ENCODE assay signal across 8 cellular contexts in the genomic region with DNA sequence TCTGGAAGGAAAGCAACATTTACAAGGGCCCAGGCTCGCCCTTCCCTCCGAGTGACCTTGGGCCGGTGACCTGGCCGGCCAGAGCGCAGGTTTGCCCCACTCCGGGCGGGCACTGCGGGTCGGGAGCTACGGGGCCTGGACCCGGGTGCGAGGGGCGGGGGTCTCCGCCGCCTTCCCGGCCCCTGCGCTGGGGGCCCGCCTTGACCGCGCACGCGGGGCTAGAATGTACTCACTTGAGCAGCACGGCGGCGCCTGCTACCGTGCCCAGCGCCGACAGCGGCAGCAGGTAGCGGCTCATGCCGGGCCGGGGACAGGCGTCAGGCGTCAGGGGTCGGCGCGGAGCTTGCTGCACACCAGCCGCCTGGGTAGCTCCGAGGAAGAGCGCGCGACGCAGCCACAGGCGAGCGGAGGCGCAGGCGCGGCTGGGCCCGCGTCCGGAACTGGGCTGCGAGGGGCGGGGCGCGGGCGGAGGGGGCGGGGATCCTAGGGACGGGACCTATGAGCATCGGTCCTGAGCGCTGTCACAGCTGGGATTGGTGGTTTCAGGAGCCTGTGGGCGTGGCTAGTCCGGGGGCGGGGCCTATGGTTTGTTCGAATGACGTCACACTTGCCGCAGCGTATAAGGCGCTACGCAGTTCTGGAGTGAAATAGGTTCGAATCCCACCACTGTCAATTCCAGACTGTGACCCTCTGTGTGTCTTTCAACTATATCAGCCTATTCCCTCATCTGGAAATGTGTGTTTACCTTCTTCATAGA. TPM values are rescaled to one million over a fixed set of nuclear protein-coding genes. Genes with fewer than 3 reads are reported as not detected.
DNase-seq lines count a peak whose midpoint lies in the region; ATAC-seq and TF ChIP-seq lines count a peak whose summit lies in the region.

A gene with protein sequence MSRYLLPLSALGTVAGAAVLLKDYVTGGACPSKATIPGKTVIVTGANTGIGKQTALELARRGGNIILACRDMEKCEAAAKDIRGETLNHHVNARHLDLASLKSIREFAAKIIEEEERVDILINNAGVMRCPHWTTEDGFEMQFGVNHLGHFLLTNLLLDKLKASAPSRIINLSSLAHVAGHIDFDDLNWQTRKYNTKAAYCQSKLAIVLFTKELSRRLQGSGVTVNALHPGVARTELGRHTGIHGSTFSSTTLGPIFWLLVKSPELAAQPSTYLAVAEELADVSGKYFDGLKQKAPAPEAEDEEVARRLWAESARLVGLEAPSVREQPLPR (minus strand): TSS at position 414 of the 757 bp plus-strand sequence. CDS start 116 bp downstream, at position 298.

- H3K9ac ChIP-seq in ES-I3 (ENCODE audit: low read depth, low read length): peak within 1 kb of the TSS; percentile 89
- H3K9ac ChIP-seq in HCT116 (ENCODE audit: low read length): peak within 1 kb of the TSS; percentile 94
- H3K9ac ChIP-seq in stomach smooth muscle (ENCODE audit: low read length in 2 of 2): peak within 1 kb of the TSS; percentile 71 to 80

- H3K27me3 ChIP-seq in HCT116 (ENCODE audit: insufficient read depth, low read length) (no peaks in the 10 kb centered on the region), SJSA1 (replicated peaks) (peaks cover 17% of the 10 kb centered on the region), neuron (ENCODE audit: insufficient read depth, low read length) (peaks cover 23% of the 10 kb centered on the region), stomach smooth muscle (ENCODE audit: control insufficient read depth in 1 of 2, insufficient read depth in 2 of 2, low read length in 2 of 2) (peaks cover 0 to under 1% of the 10 kb centered on the region in 2 donors)

- intact Hi-C loops in HCT116 (cut with micrococcal nuclease): no loop called here

- RAD21 ChIA-PET in HCT116 (lab: Charles Lee; ENCODE audit: low non-redundant PET in 1 of 2, low total read pairs in 2 of 2, uncharacterized antibody in 2 of 2, unreplicated experiment in 2 of 2): no interaction called here

- H3K4me3 ChIP-seq in HCT116 (replicated peaks in 1 of 2; ENCODE audit: low read depth in 1 of 2, low read length in 2 of 2) (peak within 1 kb of the TSS; percentile 57 to 78), SJSA1 (peak within 1 kb of the TSS; percentile 60), neuron (ENCODE audit: low read length) (peak within 1 kb of the TSS; percentile 59), stomach smooth muscle (ENCODE audit: low read length in 2 of 2) (peak within 1 kb of the TSS; percentile 75 to 89)

- no TSS peak for BruUV-seq in HCT116 (replicated peaks; lab: Mats Ljungman, UMichigan)

- H3K36me3 ChIP-seq in ES-I3 (ENCODE audit: insufficient read depth, low read length) (no peaks in the 10 kb centered on the region), HCT116 (ENCODE audit: control insufficient read depth in 1 of 2, insufficient read depth in 2 of 2, low read length in 2 of 2) (peaks cover 5 to 15% of the 10 kb centered on the region in 2 experiments; a peak in 3 of 4 replicates), SJSA1 (0 out of 2 replicates have a peak, but pooled peaks cover 3% of the 10 kb centered on the region), neuron (ENCODE audit: insufficient read depth, low read length) (peaks cover 9% of the 10 kb centered on the region), stomach smooth muscle (ENCODE audit: control insufficient read depth in 2 of 2, insufficient read depth in 2 of 2, low read length in 2 of 2) (peaks cover 3% of the 10 kb centered on the region in 2 donors)

- H3K9me2 ChIP-seq in HCT116 (ENCODE audit: insufficient read depth): no peaks in the 10 kb centered on the region

- H3K4me2 ChIP-seq in HCT116 (ENCODE audit: low read length): peak within 1 kb of the TSS; percentile 96

- peak within 1 kb of the TSS; percentile 88 for H3K27ac ChIP-seq in HCT116 (ENCODE audit: low read depth, low read length)
- no peak within 1 kb of the TSS for H3K27ac ChIP-seq in SJSA1
- H3K27ac ChIP-seq in stomach smooth muscle (ENCODE audit: low read length): peak within 1 kb of the TSS; percentile 46

- DNase-seq in HCT116 (ENCODE audit: low read depth, low spot score): peak; percentile 96
- peak; percentile 73 for DNase-seq in NAMALWA (ENCODE audit: low spot score)
- peak; percentile 68 to 96 for DNase-seq in SJSA1 (ENCODE audit: low read depth in 1 of 2, low spot score in 2 of 2)
- DNase-seq in activated gamma-delta T cell treated with Interleukin-2 at 50 U/mL for 16 hours: peak; percentile 96
- peak; percentile 89 for DNase-seq in foreskin melanocyte

- H3K4me1 ChIP-seq in ES-I3 (ENCODE audit: insufficient read depth, low read length) (no peaks in the 10 kb centered on the region), HCT116 (ENCODE audit: control insufficient read depth in 1 of 2, insufficient read depth in 2 of 2, low read length in 2 of 2) (peaks cover 4 to 14% of the 10 kb centered on the region in 2 experiments; a peak in 2 of 4 replicates), SJSA1 (replicated peaks) (peaks cover 10% of the 10 kb centered on the region), neuron (ENCODE audit: insufficient read depth, low read length) (peaks cover 3% of the 10 kb centered on the region), stomach smooth muscle (ENCODE audit: control insufficient read depth, insufficient read depth, low read length) (peaks cover 5% of the 10 kb centered on the region)

- H3K79me2 ChIP-seq in HCT116 (ENCODE audit: insufficient read depth, low read length): peaks cover 47% of the 10 kb centered on the region

- peak; percentile 66 for TF ChIP-seq POLR2A in HCT116 (IDR thresholded peaks at IDR 0.05; ENCODE audit: borderline replicate concordance, extremely low read depth, insufficient read depth, insufficient read length)

- no peaks in the 10 kb centered on the region for H4K20me1 ChIP-seq in HCT116 (ENCODE audit: insufficient read depth)

- H2AFZ ChIP-seq in HCT116 (ENCODE audit: low read depth, low read length, poor library complexity, severe bottlenecking) (no peak within 1 kb of the TSS), neuron (ENCODE audit: low read depth, low read length) (peak within 1 kb of the TSS; percentile 32)

- TF ChIP-seq CTCF in HCT116 (IDR thresholded peaks at IDR 0.05 in 2 of 3, conservative IDR thresholded peaks at IDR 0.05 in 1 of 3; ENCODE audit: borderline replicate concordance in 1 of 3, insufficient read depth in 1 of 3, low read depth in 2 of 3, low read length in 2 of 3): no peak

- H3K9me3 ChIP-seq in ES-I3 (ENCODE audit: control insufficient read depth, insufficient read depth, low read length) (no peaks in the 10 kb centered on the region), HCT116 (ENCODE audit: control insufficient read depth in 1 of 2, insufficient read depth in 1 of 2, low read depth in 1 of 2, low read length in 2 of 2) (no peaks in the 10 kb centered on the region), SJSA1 (replicated peaks) (no peaks in the 10 kb centered on the region; the same call in 1 of the 2 replicates), neuron (ENCODE audit: low read length) (no peaks in the 10 kb centered on the region), stomach smooth muscle (ENCODE audit: control insufficient read depth in 2 of 2, low read length in 2 of 2) (no peaks in the 10 kb centered on the region)

- POLR2A ChIA-PET in HCT116 (lab: Charles Lee): interaction anchor here (0.7 to 1.3 kb wide), 4 partner anchors 12 to 57 kb away, joined by 3 to 5 read pairs (median 4); no protein-coding TSS in a partner anchor

- peak; percentile 97 for ATAC-seq in HCT116

- TF ChIP-seq RAD21 in HCT116 (IDR thresholded peaks at IDR 0.05; ENCODE audit: low read depth): no peak

- CTCF ChIA-PET in HCT116 (lab: Charles Lee): interaction anchor here (0.8 to 1.6 kb wide), 3 partner anchors 17 to 569 kb away, joined by 3 to 4 read pairs (median 3); no protein-coding TSS in a partner anchor

TF ChIP-seq in HCT116, 20 proteins besides CTCF, POLR2A, EP300 and RAD21 (continues in another document):
- TF ChIP-seq TCF7L2 (IDR thresholded peaks at IDR 0.05; ENCODE audit: borderline replicate concordance, extremely low read depth, insufficient read depth, insufficient read length): no peak
- TF ChIP-seq, protein P1, sequence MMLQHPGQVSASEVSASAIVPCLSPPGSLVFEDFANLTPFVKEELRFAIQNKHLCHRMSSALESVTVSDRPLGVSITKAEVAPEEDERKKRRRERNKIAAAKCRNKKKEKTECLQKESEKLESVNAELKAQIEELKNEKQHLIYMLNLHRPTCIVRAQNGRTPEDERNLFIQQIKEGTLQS (IDR thresholded peaks at IDR 0.05): no peak
- no peak for TF ChIP-seq EZH2phosphoT487 (IDR thresholded peaks at IDR 0.05; ENCODE audit: borderline replicate concordance)
- TF ChIP-seq SIN3A (IDR thresholded peaks at IDR 0.05; ENCODE audit: low read depth): 0 out of 2 replicates have a peak, but pooled peaks have one; percentile 53
- peak; percentile 72; the same call in 1 of the 2 replicates for TF ChIP-seq CBX3 (IDR thresholded peaks at IDR 0.05; ENCODE audit: low read depth)
- TF ChIP-seq, protein P2, sequence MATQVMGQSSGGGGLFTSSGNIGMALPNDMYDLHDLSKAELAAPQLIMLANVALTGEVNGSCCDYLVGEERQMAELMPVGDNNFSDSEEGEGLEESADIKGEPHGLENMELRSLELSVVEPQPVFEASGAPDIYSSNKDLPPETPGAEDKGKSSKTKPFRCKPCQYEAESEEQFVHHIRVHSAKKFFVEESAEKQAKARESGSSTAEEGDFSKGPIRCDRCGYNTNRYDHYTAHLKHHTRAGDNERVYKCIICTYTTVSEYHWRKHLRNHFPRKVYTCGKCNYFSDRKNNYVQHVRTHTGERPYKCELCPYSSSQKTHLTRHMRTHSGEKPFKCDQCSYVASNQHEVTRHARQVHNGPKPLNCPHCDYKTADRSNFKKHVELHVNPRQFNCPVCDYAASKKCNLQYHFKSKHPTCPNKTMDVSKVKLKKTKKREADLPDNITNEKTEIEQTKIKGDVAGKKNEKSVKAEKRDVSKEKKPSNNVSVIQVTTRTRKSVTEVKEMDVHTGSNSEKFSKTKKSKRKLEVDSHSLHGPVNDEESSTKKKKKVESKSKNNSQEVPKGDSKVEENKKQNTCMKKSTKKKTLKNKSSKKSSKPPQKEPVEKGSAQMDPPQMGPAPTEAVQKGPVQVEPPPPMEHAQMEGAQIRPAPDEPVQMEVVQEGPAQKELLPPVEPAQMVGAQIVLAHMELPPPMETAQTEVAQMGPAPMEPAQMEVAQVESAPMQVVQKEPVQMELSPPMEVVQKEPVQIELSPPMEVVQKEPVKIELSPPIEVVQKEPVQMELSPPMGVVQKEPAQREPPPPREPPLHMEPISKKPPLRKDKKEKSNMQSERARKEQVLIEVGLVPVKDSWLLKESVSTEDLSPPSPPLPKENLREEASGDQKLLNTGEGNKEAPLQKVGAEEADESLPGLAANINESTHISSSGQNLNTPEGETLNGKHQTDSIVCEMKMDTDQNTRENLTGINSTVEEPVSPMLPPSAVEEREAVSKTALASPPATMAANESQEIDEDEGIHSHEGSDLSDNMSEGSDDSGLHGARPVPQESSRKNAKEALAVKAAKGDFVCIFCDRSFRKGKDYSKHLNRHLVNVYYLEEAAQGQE (IDR thresholded peaks at IDR 0.05; ENCODE audit: low read depth): no peak
- TF ChIP-seq SRF (IDR thresholded peaks at IDR 0.05; ENCODE audit: low read depth): peak; percentile 57; the same call in 1 of the 2 replicates
- no peak for TF ChIP-seq ZNF274 (IDR thresholded peaks at IDR 0.05; ENCODE audit: low read depth, low read length)
- TF ChIP-seq EZH2 (IDR thresholded peaks at IDR 0.05): no peak

RNA-seq across cellular contexts. Expression of the gene that starts here (rescaled TPM):
- total RNA-seq in HCT116 (2021; ENCODE audit: unreplicated experiment): 31.1 TPM
- polyA plus RNA-seq in HCT116 (2012): 22.7 and 23.1 TPM in 2 replicates
- 3.7 and 7.1 TPM in 2 replicates for total RNA-seq in SJSA1 (2014; rRNA removed; shearing (Covaris generic))
